7 cellular contexts compared by ENCODE assay signal in the genomic region with DNA sequence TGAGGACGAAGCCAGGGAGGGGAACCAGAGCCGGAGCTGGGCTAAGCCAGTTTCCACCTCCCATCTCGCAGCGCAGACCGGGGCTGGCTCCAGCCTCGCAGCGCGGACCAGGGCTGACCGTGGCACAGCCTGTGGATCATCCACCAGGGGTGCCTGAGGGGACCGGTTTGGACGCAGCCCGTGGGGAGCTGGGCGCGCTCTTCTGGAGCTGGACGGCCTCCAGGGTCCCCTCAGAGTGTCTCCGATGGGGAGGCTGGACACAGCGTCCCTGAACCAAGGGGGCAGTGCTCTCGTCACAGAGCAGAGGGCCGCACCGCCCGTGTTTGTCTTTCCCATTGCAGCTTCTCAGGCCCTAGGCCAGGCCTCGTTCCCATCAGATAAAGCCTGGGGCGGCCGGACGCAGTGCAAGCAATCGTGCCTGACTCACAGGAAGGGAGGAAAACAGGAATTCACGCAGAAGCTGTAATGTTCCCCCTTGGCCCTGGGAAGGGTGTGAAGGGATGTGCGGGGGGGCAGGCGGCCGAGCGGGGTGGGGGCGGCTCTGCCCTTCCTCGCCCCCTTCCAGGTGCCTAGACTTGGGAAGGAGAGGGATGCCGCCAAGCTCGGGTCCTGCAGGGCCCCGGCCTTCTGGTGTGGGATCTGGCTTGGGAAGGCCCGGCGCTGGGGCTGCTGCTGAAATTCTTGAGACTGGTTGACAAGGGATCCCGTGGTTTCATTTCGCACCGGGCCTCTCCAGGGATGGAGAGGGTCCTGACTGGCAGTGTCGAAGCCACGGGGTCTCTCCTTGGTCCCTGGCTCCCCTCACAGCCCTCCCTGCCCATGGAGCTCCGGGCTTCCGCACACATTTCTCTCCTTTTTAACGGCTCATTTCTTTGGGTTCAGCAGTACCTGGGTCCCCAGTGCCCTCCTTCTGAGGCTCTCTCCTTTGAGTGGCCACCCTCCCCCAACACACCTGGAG.
DNase-seq lines count a peak whose midpoint lies in the region; ATAC-seq and TF ChIP-seq lines count a peak whose summit lies in the region.
"Not testable (repeated sequence)": the region's sequence is repeated elsewhere in the genome, so short reads cannot be mapped to it uniquely, and the experiment has no call there.

No MANE protein-coding gene starts in this region.

- not testable (repeated sequence) for TF ChIP-seq CTCF in chondrocyte (IDR thresholded peaks at IDR 0.05); fibroblast of villous mesenchyme (IDR thresholded peaks at IDR 0.05; ENCODE audit: insufficient read depth, low read depth, low read length); nephron progenitor cell (IDR thresholded peaks at IDR 0.05); smooth muscle cell (IDR thresholded peaks at IDR 0.05; ENCODE audit: borderline replicate concordance, insufficient read depth, poor library complexity, severe bottlenecking)

- peaks cover 15% of the 10 kb centered on the region for H3K4me1 ChIP-seq in adipocyte (ENCODE audit: control insufficient read depth, insufficient read depth, low read length)
- not testable (repeated sequence) for H3K4me1 ChIP-seq in smooth muscle cell (ENCODE audit: low read depth)

- not testable (repeated sequence) for H3K9me3 ChIP-seq in adipocyte (ENCODE audit: control insufficient read depth, low read length); smooth muscle cell (replicated peaks; ENCODE audit: low read depth)

- ATAC-seq in left colon, result peak; percentile 52

- peak overlapping the region; percentile 89 for H3K27ac Mint-ChIP-seq in chondrocyte (ENCODE audit: unreplicated experiment)
- H3K27ac Mint-ChIP-seq in nephron progenitor cell, result peak overlapping the region; percentile 71

- 56% methylated on average over 37 of the region's 46 CpGs for WGBS in smooth muscle cell (ENCODE audit: low lambda C conversion rate)

- H2AFZ ChIP-seq in smooth muscle cell (ENCODE audit: low read depth), result not testable (repeated sequence)

- not testable (repeated sequence) for H3K27me3 Mint-ChIP-seq in chondrocyte (ENCODE audit: low read depth); nephron progenitor cell (ENCODE audit: low read depth, poor library complexity)

- not testable (repeated sequence) for H3K27me3 ChIP-seq in H7 (ENCODE audit: control insufficient read depth, insufficient read depth, low read length); adipocyte (replicated peaks; ENCODE audit: control insufficient read depth, insufficient read depth, low read length); smooth muscle cell (ENCODE audit: low read depth)

- intact Hi-C loops in left colon (cut with DNase I, micrococcal nuclease), result not testable (repeated sequence)

- H3K4me2 ChIP-seq in smooth muscle cell, result peak overlapping the region; percentile 48

- H3K4me1 Mint-ChIP-seq in chondrocyte (ENCODE audit: low read depth) (peaks cover 38% of the 10 kb centered on the region), nephron progenitor cell (peaks cover 26% of the 10 kb centered on the region)

- DNase-seq in H7 (peak; percentile 32), fibroblast of villous mesenchyme (ENCODE audit: low read depth) (peak; percentile 81)
- DNase-seq in adipocyte (ENCODE audit: low read depth); chondrocyte (ENCODE audit: low spot score); left colon; nephron progenitor cell; smooth muscle cell (lab: John Stamatoyannopoulos, UW; ENCODE audit: unreplicated experiment): not testable (repeated sequence)

- not testable (repeated sequence) for H3F3A ChIP-seq in smooth muscle cell (ENCODE audit: low read depth)

- H3K36me3 Mint-ChIP-seq in chondrocyte (ENCODE audit: low read depth); nephron progenitor cell (ENCODE audit: low read depth): not testable (repeated sequence)

- H3K79me2 ChIP-seq in smooth muscle cell (ENCODE audit: low read depth), result not testable (repeated sequence)

- H3K9me3 Mint-ChIP-seq in chondrocyte (ENCODE audit: low read depth); nephron progenitor cell: not testable (repeated sequence)

- peak overlapping the region; percentile 76 for H3K9ac ChIP-seq in adipocyte (ENCODE audit: low read length)
- not testable (repeated sequence) for H3K9ac ChIP-seq in smooth muscle cell (ENCODE audit: low read depth)

- not testable (repeated sequence) for H3K36me3 ChIP-seq in H7 (replicated peaks; ENCODE audit: control insufficient read depth, insufficient read depth, low read length); adipocyte (ENCODE audit: control insufficient read depth, insufficient read depth, low read length, severe bottlenecking); smooth muscle cell (ENCODE audit: low read depth)

- H4K20me1 ChIP-seq in smooth muscle cell (ENCODE audit: low read depth), result not testable (repeated sequence)

- peak overlapping the region; percentile 86 for H3K27ac ChIP-seq in smooth muscle cell (ENCODE audit: low read depth)

- H3K4me3 ChIP-seq in H7 (ENCODE audit: insufficient read depth, low read depth, low read length); adipocyte (ENCODE audit: low read length); fibroblast of villous mesenchyme (ENCODE audit: low read depth, low read length); smooth muscle cell: not testable (repeated sequence)

- H3K4me3 Mint-ChIP-seq in chondrocyte (ENCODE audit: unreplicated experiment); nephron progenitor cell: not testable (repeated sequence)
